In the genomic region with DNA sequence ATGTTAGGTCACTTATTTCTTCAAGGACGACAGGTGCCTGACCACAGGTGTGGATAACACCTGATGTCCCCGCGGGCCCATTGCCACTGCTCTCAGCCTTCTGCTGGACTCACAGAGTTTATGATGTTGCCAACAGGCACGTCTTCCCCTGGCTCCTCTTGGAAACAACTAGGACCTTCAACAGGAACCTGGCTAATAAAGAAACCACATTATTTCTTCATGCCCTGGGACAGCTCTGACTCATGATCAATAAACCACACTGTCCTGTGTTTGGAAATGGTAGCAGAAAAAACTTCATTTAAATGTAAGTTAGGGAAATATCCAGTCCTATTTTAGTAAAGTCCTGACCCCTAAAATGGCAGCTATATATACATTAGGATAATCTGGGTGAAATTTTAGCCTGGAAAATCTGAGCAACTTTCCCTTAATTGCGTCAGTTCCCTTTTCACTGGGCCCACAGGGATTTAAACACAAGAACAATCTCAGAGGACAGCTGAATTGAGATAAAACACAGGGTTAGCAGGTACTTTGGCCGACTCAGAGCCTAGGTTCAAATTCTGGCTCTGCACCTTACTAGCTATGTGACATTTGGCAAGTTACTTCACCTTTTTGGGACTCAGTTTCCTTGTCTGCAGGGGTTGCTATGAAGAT, we compare ENCODE assay signal across 20 cellular contexts.
DNase-seq lines count a peak whose midpoint lies in the region; ATAC-seq, FAIRE-seq and TF ChIP-seq lines count a peak whose summit lies in the region.
"Had no signal": no experiment of that assay in that cellular context is flagged by ENCODE, and none has a peak within 500 bp of the region (broad histone marks: within the 10 kb centered on the region; RNA-seq: fewer than 3 reads in every experiment).

No MANE protein-coding gene starts in this region.

- intact Hi-C loops in MCF 10A (cut with micrococcal nuclease): no loop called here
- intact Hi-C loops in pancreas (cut with DNase I): no loop called here

- H3K27me3 ChIP-seq in pancreas: no peaks in the 10 kb centered on the region
- H3K27me3 ChIP-seq: transverse colon had no signal

- TF ChIP-seq CTCF in MCF 10A (IDR thresholded peaks at IDR 0.05; ENCODE audit: unreplicated experiment) (no peak), pancreas (IDR thresholded peaks at IDR 0.05) (no peak)

- H3K4me3 Mint-ChIP-seq in MCF 10A (ENCODE audit: unreplicated experiment): no peak overlapping the region
- H3K4me3 Mint-ChIP-seq: CD8-positive, alpha-beta T cell; nephron had no signal

- peaks cover 11% of the 10 kb centered on the region for H3K27me3 Mint-ChIP-seq in MCF 10A (ENCODE audit: insufficient read depth, unreplicated experiment)

- peak in 3 of 4 donors; percentile 21 to 52 (median 47) for ATAC-seq in pancreas
- ATAC-seq: CD8-positive, alpha-beta T cell; K562 had no signal

- CTCF ChIA-PET in MCF 10A (lab: Yijun Ruan, JAX): interaction anchor here (0.8 kb wide), 1 partner anchor 445 kb away, joined by 3 read pairs; no protein-coding TSS in a partner anchor

- no peak overlapping the region for H3K27ac ChIP-seq in pancreas
- H3K27ac ChIP-seq: transverse colon had no signal

- 48 to 51% methylated on average over 6 of the region's 6 CpGs for WGBS in pancreas, 2 donors

- FAIRE-seq in pancreas (lab: Jason Lieb, UNC): no peak
- FAIRE-seq: endothelial cell of umbilical vein, G401.6, K562 had no signal

- H3K4me3 ChIP-seq in pancreas: no peak overlapping the region
- H3K4me3 ChIP-seq: K562, transverse colon had no signal

- no peaks in the 10 kb centered on the region for H3K36me3 ChIP-seq in pancreas
- H3K36me3 ChIP-seq: transverse colon had no signal

- no TSS peak for BruUV-seq in MCF 10A (replicated peaks; lab: Mats Ljungman, UMichigan)

- peaks cover 7% of the 10 kb centered on the region for H3K4me1 Mint-ChIP-seq in MCF 10A (ENCODE audit: insufficient read depth, unreplicated experiment)

- no peak overlapping the region for H3K27ac Mint-ChIP-seq in MCF 10A (ENCODE audit: low read depth, unreplicated experiment)
- H3K27ac Mint-ChIP-seq: CD8-positive, alpha-beta T cell had no signal

- POLR2A ChIA-PET in MCF 10A (lab: Yijun Ruan, JAX): interaction anchor here (0.7 to 0.9 kb wide), 2 partner anchors 22 to 278 kb away, joined by 3 read pairs; no protein-coding TSS in a partner anchor

- H3K9me3 Mint-ChIP-seq in MCF 10A (ENCODE audit: unreplicated experiment): no peaks in the 10 kb centered on the region
- H3K9me3 Mint-ChIP-seq: CD8-positive, alpha-beta T cell; nephron had no signal

- peaks cover 0 to 7% (median 0%) of the 10 kb centered on the region in 3 donors for H3K4me1 ChIP-seq in pancreas

- no peaks in the 10 kb centered on the region for H3K9me3 ChIP-seq in pancreas
- H3K9me3 ChIP-seq: transverse colon had no signal

- DNase-seq in ELR (ENCODE audit: low read depth) (peak; percentile 64), NOMO-1 treated with DMSO at 0.1 percent for 48 hours (lab: John Stamatoyannopoulos, UW; ENCODE audit: unreplicated experiment) (peak; percentile 90), MCF 10A (ENCODE audit: unreplicated experiment) (peak; percentile 62), pancreas (no peak), D341Med (ENCODE audit: low spot score) (no peak), NCI-H2171 (lab: John Stamatoyannopoulos, UW) (no peak)
- no peak for DNase-seq in stimulated activated CD4-positive, alpha-beta T cell treated with anti-CD3 and anti-CD28 coated beads, Interleukin-4, amount 100 ng/mL, for 1 hour
- DNase-seq in central memory CD4-positive, alpha-beta T cell: no peak
- DNase-seq: activated CD8-positive, alpha-beta memory T cell treated with anti-CD3 and anti-CD28 coated beads for 24 hours; activated effector memory CD4-positive, alpha-beta T cell treated with anti-CD3 and anti-CD28 coated beads, Interleukin-2, amount 50 U/mL, for 16 hours; CD8-positive, alpha-beta T cell; NCI-H1694 treated with DMSO at 0.1 percent for 48 hours; NCI-H526; Right ventricle myocardium superior; stimulated activated CD4-positive, alpha-beta T cell treated with anti-CD3 and anti-CD28 coated beads, Interleukin-2, amount 100 ng/mL, for 24 hours; transverse colon had no signal

- no peaks in the 10 kb centered on the region for H3K36me3 Mint-ChIP-seq in MCF 10A (ENCODE audit: insufficient read depth, unreplicated experiment)
- H3K36me3 Mint-ChIP-seq: CD8-positive, alpha-beta T cell had no signal

Comparison
In these comparisons a context has a peak if more than half of its experiments do, and no peak if none do; other contexts are left out.
1. DNase-seq: peak in ELR (single experiment), NOMO-1 treated with DMSO at 0.1 percent for 48 hours (single experiment) and MCF 10A (single experiment); none in pancreas (0 of 6), D341Med (single experiment), NCI-H2171 (single experiment), stimulated activated CD4-positive, alpha-beta T cell treated with anti-CD3 and anti-CD28 coated beads, Interleukin-4, amount 100 ng/mL, for 1 hour (single experiment) and central memory CD4-positive, alpha-beta T cell (single experiment).